9 cellular contexts compared by ENCODE assay signal in the genomic region with DNA sequence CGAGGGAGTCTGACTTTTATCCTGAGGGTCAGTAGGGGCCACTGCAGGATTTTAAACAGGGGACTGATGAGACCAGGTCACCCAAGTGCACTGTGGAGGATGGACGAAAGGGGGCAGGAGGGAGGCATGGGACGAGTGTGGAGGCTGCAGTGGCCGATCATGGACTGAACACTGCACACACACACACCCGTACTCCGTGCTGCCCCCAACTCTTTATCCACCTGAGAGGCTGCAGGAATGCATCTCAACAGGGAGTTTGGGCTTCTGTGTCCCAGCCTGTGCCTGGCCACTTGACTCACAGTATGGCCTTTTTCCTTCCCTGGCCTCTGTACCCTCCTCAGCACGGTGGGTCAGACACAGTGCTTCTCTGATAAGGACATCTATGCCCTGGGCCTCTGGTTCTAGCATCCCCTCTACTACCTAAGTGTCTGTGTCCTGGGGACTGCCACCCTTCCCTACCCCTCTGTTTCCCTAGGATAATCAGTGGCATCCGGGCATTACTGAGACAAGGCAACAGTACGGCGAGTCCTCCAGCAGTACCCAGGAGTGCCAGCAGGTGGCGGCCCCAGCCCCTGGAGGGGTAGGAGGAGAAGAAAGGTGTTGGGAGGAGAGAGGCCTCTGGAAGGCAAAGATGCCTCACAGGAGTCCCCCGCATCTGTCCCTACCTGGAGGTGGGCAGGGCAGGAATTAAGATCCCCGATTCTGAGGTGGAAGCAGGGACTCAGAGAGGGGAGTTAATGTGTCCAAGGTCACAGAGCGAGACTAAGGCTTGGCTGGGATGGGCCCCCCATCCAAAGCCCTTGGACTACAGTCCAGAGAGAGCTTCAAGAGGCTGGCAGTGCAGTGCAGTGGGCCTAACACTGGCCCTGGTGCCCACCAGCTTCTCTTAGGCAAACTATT. TPM values are rescaled to one million over a fixed set of nuclear protein-coding genes. Genes with fewer than 3 reads are reported as not detected.
DNase-seq lines count a peak whose midpoint lies in the region; ATAC-seq and TF ChIP-seq lines count a peak whose summit lies in the region.
"Had no signal": no experiment of that assay in that cellular context is flagged by ENCODE, and none has a peak within 500 bp of the region (broad histone marks: within the 10 kb centered on the region; RNA-seq: fewer than 3 reads in every experiment).

No MANE protein-coding gene starts in this region.

- no peak overlapping the region for H3K27ac Mint-ChIP-seq in CD4-positive, alpha-beta memory T cell
- H3K27ac Mint-ChIP-seq in activated T-helper 17 cell treated with anti-CD3 and anti-CD28 coated beads, Interleukin-2, amount 50 U/mL, for 72 hours, result no peak overlapping the region
- H3K27ac Mint-ChIP-seq: T-helper 1 cell treated with Interleukin-12 subunit alpha and Interleukin-12 subunit beta and Interleukin-4 antibody, amounts not matched to agents 30 μg/mL and 1 μg/mL, for 36 hours had no signal

- peak; percentile 81 for ATAC-seq in activated T-helper 17 cell treated with anti-CD3 and anti-CD28 coated beads, Interleukin-2, amount 50 U/mL, for 72 hours (replicated peaks)
- peak; percentile 53 for ATAC-seq in thoracic aorta (ENCODE audit: insufficient number of reproducible peaks, low FRiP score, low read depth)

- H3K4me1 Mint-ChIP-seq in CD4-positive, alpha-beta memory T cell, result peaks cover 0 to 2% (median 1%) of the 10 kb centered on the region in 4 donors
- H3K4me1 Mint-ChIP-seq in activated T-helper 17 cell treated with anti-CD3 and anti-CD28 coated beads, Interleukin-2, amount 50 U/mL, for 72 hours, result no peaks in the 10 kb centered on the region

- H3K27ac ChIP-seq in CD4-positive, alpha-beta memory T cell (ENCODE audit: low read depth, low read length), result no peak overlapping the region
- H3K27ac ChIP-seq in thoracic aorta, result peak overlapping the region; percentile 88 to 94

- H3K4me3 Mint-ChIP-seq in CD4-positive, alpha-beta memory T cell, result no peak overlapping the region
- H3K4me3 Mint-ChIP-seq in activated T-helper 17 cell treated with anti-CD3 and anti-CD28 coated beads, Interleukin-2, amount 50 U/mL, for 72 hours, result no peak overlapping the region
- H3K4me3 Mint-ChIP-seq: T-helper 1 cell treated with Interleukin-12 subunit alpha and Interleukin-12 subunit beta and Interleukin-4 antibody, amounts not matched to agents 30 μg/mL and 1 μg/mL, for 36 hours had no signal

- intact Hi-C loops in CD4-positive, alpha-beta memory T cell (cut with micrococcal nuclease), result loop anchor here (1.0 kb wide), 1 partner anchor 57 kb away; no protein-coding TSS in a partner anchor

- TF ChIP-seq CTCF in GM20000 (IDR thresholded peaks at IDR 0.05; ENCODE audit: extremely low read depth, missing control alignments) (peak; percentile 96), foreskin fibroblast (IDR thresholded peaks at IDR 0.05; ENCODE audit: low read depth, low read length) (peak; percentile 97), thoracic aorta (IDR thresholded peaks at IDR 0.05) (peak; percentile 93)

- no peaks in the 10 kb centered on the region for H3K27me3 ChIP-seq in CD4-positive, alpha-beta memory T cell (ENCODE audit: insufficient read depth, low read length)
- no peaks in the 10 kb centered on the region for H3K27me3 ChIP-seq in thoracic aorta (replicated peaks; ENCODE audit: insufficient read depth)

- H3K9me3 Mint-ChIP-seq in CD4-positive, alpha-beta memory T cell, result no peaks in the 10 kb centered on the region
- H3K9me3 Mint-ChIP-seq in activated T-helper 17 cell treated with anti-CD3 and anti-CD28 coated beads, Interleukin-2, amount 50 U/mL, for 72 hours, result no peaks in the 10 kb centered on the region
- H3K9me3 Mint-ChIP-seq: T-helper 1 cell treated with Interleukin-12 subunit alpha and Interleukin-12 subunit beta and Interleukin-4 antibody, amounts not matched to agents 30 μg/mL and 1 μg/mL, for 36 hours had no signal

- peak; percentile 51 to 64 (median 54) for DNase-seq in CD4-positive, alpha-beta memory T cell
- DNase-seq in GM20000 (ENCODE audit: low spot score) (peak; percentile 87), HuH-7 (ENCODE audit: low spot score) (peak; percentile 91), RKO (ENCODE audit: low spot score) (peak; percentile 66), foreskin fibroblast (peak in 1 of 2 donors; percentile 89), occipital lobe (lab: John Stamatoyannopoulos, UW) (peak; percentile 80), thoracic aorta (ENCODE audit: low spot score) (peak; percentile 59)

- peaks cover 19 to 21% of the 10 kb centered on the region in 2 donors for H3K27me3 Mint-ChIP-seq in CD4-positive, alpha-beta memory T cell
- H3K27me3 Mint-ChIP-seq in activated T-helper 17 cell treated with anti-CD3 and anti-CD28 coated beads, Interleukin-2, amount 50 U/mL, for 72 hours, result peaks cover 17% of the 10 kb centered on the region

- H3K4me3 ChIP-seq in CD4-positive, alpha-beta memory T cell (ENCODE audit: low read length in 2 of 2), result no peak overlapping the region
- H3K4me3 ChIP-seq in foreskin fibroblast (ENCODE audit: low read depth in 1 of 2, low read length in 2 of 2) (no peak overlapping the region), thoracic aorta (no peak overlapping the region)

- POLR2A ChIA-PET in CD4-positive, alpha-beta memory T cell (lab: Charles Lee; ENCODE audit: partially characterized antibody), result no interaction called here

- no peaks in the 10 kb centered on the region for H3K9me3 ChIP-seq in CD4-positive, alpha-beta memory T cell (ENCODE audit: control insufficient read depth in 1 of 2, low read length in 2 of 2)
- no peaks in the 10 kb centered on the region for H3K9me3 ChIP-seq in thoracic aorta

- CTCF ChIA-PET in CD4-positive, alpha-beta memory T cell (lab: Charles Lee; ENCODE audit: partially characterized antibody), result interaction anchor here (0.8 to 3.0 kb wide), 7 partner anchors 8 to 275 kb away, joined by 3 to 12 read pairs (median 5); no protein-coding TSS in a partner anchor

- H3K36me3 ChIP-seq in CD4-positive, alpha-beta memory T cell (ENCODE audit: insufficient read depth, low read length), result no peaks in the 10 kb centered on the region
- H3K36me3 ChIP-seq in thoracic aorta, result no peaks in the 10 kb centered on the region

- H3K4me1 ChIP-seq in CD4-positive, alpha-beta memory T cell (ENCODE audit: insufficient read depth, low read length), result no peaks in the 10 kb centered on the region
- H3K4me1 ChIP-seq in thoracic aorta (ENCODE audit: control insufficient read depth in 1 of 2, low read depth in 2 of 2), result peaks cover 34 to 68% of the 10 kb centered on the region in 2 donors

- H3K36me3 Mint-ChIP-seq in CD4-positive, alpha-beta memory T cell, result no peaks in the 10 kb centered on the region
- no peaks in the 10 kb centered on the region for H3K36me3 Mint-ChIP-seq in activated T-helper 17 cell treated with anti-CD3 and anti-CD28 coated beads, Interleukin-2, amount 50 U/mL, for 72 hours (ENCODE audit: low read depth)

RNA-seq across cellular contexts. Expression of gene CDX1, which starts 5.1 kb away (rescaled TPM):
- not detected for total RNA-seq in CD4-positive, alpha-beta memory T cell
- not detected for polyA plus RNA-seq in CD4-positive, alpha-beta memory T cell
- not detected for total RNA-seq in activated T-helper 17 cell treated with anti-CD3 and anti-CD28 coated beads, Interleukin-2, amount 50 U/mL, for 72 hours
- not detected for total RNA-seq in occipital lobe
- total RNA-seq in thoracic aorta, result not detected

RNA-seq across cellular contexts. Expression of gene PDGFRB, which starts 5.8 kb away (rescaled TPM):
- not detected for total RNA-seq in CD4-positive, alpha-beta memory T cell
- polyA plus RNA-seq in CD4-positive, alpha-beta memory T cell, result not detected
- total RNA-seq in activated T-helper 17 cell treated with anti-CD3 and anti-CD28 coated beads, Interleukin-2, amount 50 U/mL, for 72 hours, result under 1 TPM; 0.26 to 0.76 TPM
- total RNA-seq in occipital lobe, result 13.7 TPM
- 100 to 1,000 TPM; 362 to 421 TPM for total RNA-seq in thoracic aorta

RNA-seq across cellular contexts. Expression of gene SLC6A7, which starts 28.4 kb away (rescaled TPM):
- total RNA-seq in CD4-positive, alpha-beta memory T cell, result not detected
- not detected for polyA plus RNA-seq in CD4-positive, alpha-beta memory T cell
- not detected for total RNA-seq in activated T-helper 17 cell treated with anti-CD3 and anti-CD28 coated beads, Interleukin-2, amount 50 U/mL, for 72 hours
- 0.62 TPM for total RNA-seq in occipital lobe
- total RNA-seq in thoracic aorta, result not detected

Comparison
In these comparisons a context has a peak if more than half of its experiments do, and no peak if none do; other contexts are left out.
1. RNA of gene PDGFRB, which starts 5.8 kb away (total RNA-seq): 362 to 421 TPM in thoracic aorta; 13.7 TPM in occipital lobe (single experiment), 0.26 to 0.76 TPM in activated T-helper 17 cell treated with anti-CD3 and anti-CD28 coated beads, Interleukin-2, amount 50 U/mL, for 72 hours and not detected in CD4-positive, alpha-beta memory T cell; every median in the first group is over 10 times any median in the second.
2. Peak in every context shown above with its lines, with median percentiles within 50 percentile points of each other: CTCF ChIP-seq.